In the genomic region with DNA sequence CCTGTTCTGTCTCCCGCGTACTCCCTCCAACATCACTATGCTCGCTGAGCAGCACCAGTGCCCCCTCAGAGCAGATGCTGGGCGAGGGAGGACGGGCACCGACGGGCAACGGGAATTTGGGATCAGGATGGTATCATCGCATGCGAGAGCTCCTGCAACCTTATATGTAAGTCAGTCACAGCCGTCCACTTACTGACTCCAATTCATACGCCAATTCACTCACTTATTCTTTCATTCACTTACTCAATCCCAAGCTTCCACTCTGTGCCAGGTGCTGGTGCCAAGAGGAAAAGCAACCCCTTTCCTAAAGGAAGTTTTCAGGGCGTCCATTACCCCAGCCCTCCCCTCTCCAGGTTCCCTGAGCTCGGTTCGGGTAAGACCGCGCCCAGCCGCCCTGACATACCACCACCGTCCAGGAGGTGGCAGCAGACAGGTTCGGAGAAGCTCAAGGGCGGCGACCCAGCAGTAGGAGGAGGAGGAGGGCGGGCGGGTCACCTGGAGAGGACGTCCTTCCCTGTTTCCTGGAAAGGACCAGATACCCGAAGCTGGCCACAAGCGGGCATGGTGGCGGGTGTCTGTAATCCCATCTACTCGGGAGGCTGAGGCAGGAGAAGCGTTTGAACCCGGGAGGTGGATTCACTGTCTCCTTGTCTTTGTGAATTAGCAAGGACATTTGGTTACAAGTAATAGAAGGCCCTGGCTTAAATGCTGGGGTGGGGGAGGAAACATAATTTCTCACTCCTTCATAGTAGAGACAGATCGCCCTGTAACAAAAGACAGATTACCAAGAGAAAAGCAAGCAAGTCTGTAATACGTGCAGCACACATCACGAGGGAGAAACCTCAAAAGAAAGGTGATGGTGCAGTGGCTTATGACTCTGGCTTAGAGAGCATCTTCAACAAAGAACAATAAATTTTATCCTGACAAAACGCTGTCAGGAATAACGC, we compare ENCODE assay signal across 8 cellular contexts. TPM values are rescaled to one million over a fixed set of nuclear protein-coding genes. Genes with fewer than 3 reads are reported as not detected.
DNase-seq lines count a peak whose midpoint lies in the region; ATAC-seq and TF ChIP-seq lines count a peak whose summit lies in the region.

No MANE protein-coding gene starts in this region.

- peak overlapping the region; percentile 74 for H3K4me3 Mint-ChIP-seq in activated CD4-positive, alpha-beta T cell treated with anti-CD3 and anti-CD28 coated beads, Interleukin-2, amount 10 ng/mL, durations not matched to agents 24 days and 14 days

- no peaks in the 10 kb centered on the region for H3K9me3 Mint-ChIP-seq in activated CD4-positive, alpha-beta T cell treated with anti-CD3 and anti-CD28 coated beads, Interleukin-2, amount 10 ng/mL, durations not matched to agents 24 days and 14 days

- peak; percentile 80 for TF ChIP-seq CTCF in coronary artery (IDR thresholded peaks at IDR 0.05)

- H3K4me3 ChIP-seq in coronary artery = peak overlapping the region; percentile 27

- intact Hi-C loops in activated CD4-positive, alpha-beta T cell treated with anti-CD3 and anti-CD28 coated beads, Interleukin-2, amount 10 ng/mL, durations not matched to agents 24 days and 14 days (cut with micrococcal nuclease) = loop anchor here (1.0 to 2.0 kb wide), 4 partner anchors 42 to 484 kb away; no protein-coding TSS in a partner anchor
- intact Hi-C loops in left colon (cut with DNase I, micrococcal nuclease) = no loop called here

- no peaks in the 10 kb centered on the region for H3K36me3 Mint-ChIP-seq in activated CD4-positive, alpha-beta T cell treated with anti-CD3 and anti-CD28 coated beads, Interleukin-2, amount 10 ng/mL, durations not matched to agents 24 days and 14 days (ENCODE audit: low read depth)

- H3K27me3 Mint-ChIP-seq in activated CD4-positive, alpha-beta T cell treated with anti-CD3 and anti-CD28 coated beads, Interleukin-2, amount 10 ng/mL, durations not matched to agents 24 days and 14 days = peaks cover 35% of the 10 kb centered on the region

- DNase-seq in DMS79 (lab: John Stamatoyannopoulos, UW) (peak; percentile 93), NCI-H524 treated with DMSO at 0.1 percent for 48 hours (lab: John Stamatoyannopoulos, UW) (peak; percentile 38), coronary artery (ENCODE audit: low spot score) (peak; percentile 88), left colon (peak; percentile 95 to 97)
- peak; percentile 97 for DNase-seq in activated CD4-positive, alpha-beta T cell treated with anti-CD3 and anti-CD28 coated beads, Interleukin-2, amount 10 ng/mL, durations not matched to agents 24 days and 14 days
- peak; percentile 76 to 86 (median 84) for DNase-seq in stimulated activated CD4-positive, alpha-beta T cell treated with anti-CD3 and anti-CD28 coated beads, Interleukin-1b, Interleukin-23, amount 100 ng/mL, for 24 hours (ENCODE audit: low read depth in 4 of 4, low spot score in 1 of 4)

- peak overlapping the region; percentile 65 for H3K27ac Mint-ChIP-seq in activated CD4-positive, alpha-beta T cell treated with anti-CD3 and anti-CD28 coated beads, Interleukin-2, amount 10 ng/mL, durations not matched to agents 24 days and 14 days

- peaks cover 15% of the 10 kb centered on the region for H3K4me1 Mint-ChIP-seq in activated CD4-positive, alpha-beta T cell treated with anti-CD3 and anti-CD28 coated beads, Interleukin-2, amount 10 ng/mL, durations not matched to agents 24 days and 14 days

- ATAC-seq in HG03354 (IDR thresholded peaks at IDR 0.05; ENCODE audit: poor library complexity, severe bottlenecking, unreplicated experiment) (peak; percentile 71), left colon (peak; percentile 87), HG02678 (IDR thresholded peaks at IDR 0.05; ENCODE audit: unreplicated experiment) (no peak)

- no peak overlapping the region for H3K27ac ChIP-seq in coronary artery

RNA-seq across cellular contexts. Expression of gene IL22RA1, which starts 7.6 kb away (rescaled TPM):
- not detected in 2 replicates for total RNA-seq in activated CD4-positive, alpha-beta T cell treated with anti-CD3 and anti-CD28 coated beads, Interleukin-2, amount 10 ng/mL, durations not matched to agents 24 days and 14 days
- 10 to 100 TPM; 26.6 to 40.0 TPM for total RNA-seq in left colon

RNA-seq across cellular contexts. Expression of gene IFNLR1, which starts 36.6 kb away (rescaled TPM):
- total RNA-seq in activated CD4-positive, alpha-beta T cell treated with anti-CD3 and anti-CD28 coated beads, Interleukin-2, amount 10 ng/mL, durations not matched to agents 24 days and 14 days = 5.3 and 5.6 TPM in 2 replicates
- 10 to 100 TPM; 11.3 to 23.2 TPM for total RNA-seq in left colon

RNA-seq across cellular contexts. Expression of gene MYOM3, which starts 38.6 kb away (rescaled TPM):
- total RNA-seq in activated CD4-positive, alpha-beta T cell treated with anti-CD3 and anti-CD28 coated beads, Interleukin-2, amount 10 ng/mL, durations not matched to agents 24 days and 14 days = not detected in 2 replicates
- total RNA-seq in left colon = 1 to 10 TPM; 4.1 to 4.2 TPM

Comparison
In these comparisons a context has a peak if more than half of its experiments do, and no peak if none do; other contexts are left out.
1. DNase-seq: peak in every context shown above with its lines; median percentile 97 in activated CD4-positive, alpha-beta T cell treated with anti-CD3 and anti-CD28 coated beads, Interleukin-2, amount 10 ng/mL, durations not matched to agents 24 days and 14 days; 96 in left colon; 93 in DMS79; 88 in coronary artery; 84 in stimulated activated CD4-positive, alpha-beta T cell treated with anti-CD3 and anti-CD28 coated beads, Interleukin-1b, Interleukin-23, amount 100 ng/mL, for 24 hours; 38 in NCI-H524 treated with DMSO at 0.1 percent for 48 hours.
2. RNA of gene IL22RA1, which starts 7.6 kb away (total RNA-seq): 26.6 to 40.0 TPM in left colon; not detected in activated CD4-positive, alpha-beta T cell treated with anti-CD3 and anti-CD28 coated beads, Interleukin-2, amount 10 ng/mL, durations not matched to agents 24 days and 14 days; every median in the first group is over 10 times any median in the second.